ENCODE assay signal across 8 cellular contexts in genomic region chr7:148698397-148699023, GRCh38. TPM values are rescaled to one million over a fixed set of nuclear protein-coding genes. Genes with fewer than 3 reads are reported as not detected.
DNase-seq lines count a peak whose midpoint lies in the region; ATAC-seq, FAIRE-seq and TF ChIP-seq lines count a peak whose summit lies in the region.

Gene CUL1 (plus strand): TSS chr7:148698903. CDS start chr7:148730123, 31,220 bp downstream.

- peak within 1 kb of the TSS; percentile 98 for H3K4me3 Mint-ChIP-seq in glutamatergic neuron (ENCODE audit: unreplicated experiment)

- H3K4me1 Mint-ChIP-seq in glutamatergic neuron (ENCODE audit: low read depth, unreplicated experiment): peaks cover 35% of the 10 kb centered on the region

- peak in 1 of 2 donors; percentile 65 for TF ChIP-seq POLR2A in tibial nerve (IDR thresholded peaks at IDR 0.05)

- H3K27ac ChIP-seq in KOPT-K1 (ENCODE audit: low read depth, low read length, poor library complexity, severe bottlenecking) (peak within 1 kb of the TSS; percentile 79), SK-N-MC (peak within 1 kb of the TSS; percentile 90), pancreas (peak within 1 kb of the TSS; percentile 94 to 98 (median 96)), tibial nerve (peak within 1 kb of the TSS; percentile 93 to 99 (median 98))

- peak in 1 of 2 donors; percentile 82 for TF ChIP-seq EP300 in tibial nerve (IDR thresholded peaks at IDR 0.05)

- peaks cover 8% of the 10 kb centered on the region for H3K27me3 Mint-ChIP-seq in glutamatergic neuron (ENCODE audit: unreplicated experiment)

- ATAC-seq in GM21737 (IDR thresholded peaks at IDR 0.05; ENCODE audit: unreplicated experiment) (peak; percentile 60), pancreas (peak; percentile 87 to 90 (median 88))
- ATAC-seq in activated naive CD4-positive, alpha-beta T cell treated with anti-CD3 and anti-CD28 coated beads, Interleukin-2, amount 50 U/mL, for 72 hours: peak; percentile 71 to 72

- H3K36me3 Mint-ChIP-seq in activated naive CD4-positive, alpha-beta T cell treated with anti-CD3 and anti-CD28 coated beads, Interleukin-2, amount 50 U/mL, for 72 hours: peaks cover 19 to 27% of the 10 kb centered on the region in 2 donors
- peaks cover 6% of the 10 kb centered on the region for H3K36me3 Mint-ChIP-seq in glutamatergic neuron (ENCODE audit: unreplicated experiment)

- intact Hi-C loops in pancreas (cut with DNase I): no loop called here

- peak within 1 kb of the TSS; percentile 96 for H3K9ac ChIP-seq in SK-N-MC (ENCODE audit: insufficient read length)

- no peaks in the 10 kb centered on the region for H3K27me3 ChIP-seq in pancreas
- no peaks in the 10 kb centered on the region for H3K27me3 ChIP-seq in tibial nerve

- H3K9me3 ChIP-seq in KOPT-K1 (ENCODE audit: insufficient read depth, low read length, poor library complexity, severe bottlenecking): no peaks in the 10 kb centered on the region
- H3K9me3 ChIP-seq in SK-N-MC (ENCODE audit: low read depth, low read length): no peaks in the 10 kb centered on the region
- H3K9me3 ChIP-seq in pancreas: no peaks in the 10 kb centered on the region
- H3K9me3 ChIP-seq in tibial nerve: no peaks in the 10 kb centered on the region

- H3K27ac Mint-ChIP-seq in activated naive CD4-positive, alpha-beta T cell treated with anti-CD3 and anti-CD28 coated beads, Interleukin-2, amount 50 U/mL, for 72 hours: peak within 1 kb of the TSS; percentile 97 to 99
- peak within 1 kb of the TSS; percentile 95 for H3K27ac Mint-ChIP-seq in glutamatergic neuron (ENCODE audit: unreplicated experiment)

- H3K4me1 ChIP-seq in pancreas: peaks cover 17 to 24% (median 20%) of the 10 kb centered on the region in 3 donors
- peaks cover 0 to 45% (median 28%) of the 10 kb centered on the region in 4 donors for H3K4me1 ChIP-seq in tibial nerve

- DNase-seq in ELR (ENCODE audit: low read depth) (peak; percentile 76), SK-N-MC (ENCODE audit: low read depth, low spot score) (no peak), glutamatergic neuron (peak; percentile 87), pancreas (peak; percentile 86 to 94 (median 90)), tibial nerve (ENCODE audit: low spot score in 2 of 2) (peak; percentile 67 to 69)
- peak; percentile 78 to 87 for DNase-seq in activated naive CD4-positive, alpha-beta T cell treated with anti-CD3 and anti-CD28 coated beads, Interleukin-2, amount 50 U/mL, for 72 hours (ENCODE audit: low spot score in 2 of 2)

- H3K9me3 Mint-ChIP-seq in activated naive CD4-positive, alpha-beta T cell treated with anti-CD3 and anti-CD28 coated beads, Interleukin-2, amount 50 U/mL, for 72 hours: no peaks in the 10 kb centered on the region
- peaks cover 13% of the 10 kb centered on the region for H3K9me3 Mint-ChIP-seq in glutamatergic neuron (ENCODE audit: unreplicated experiment)

- 0% methylated on average over 43 to 84 of the region's 84 CpGs for WGBS in pancreas, 2 donors
- WGBS in tibial nerve, 2 donors: 1% methylated on average over 32 of the region's 84 CpGs; no CpG with 5 or more reads in 1 of the 2 donors

- H3K36me3 ChIP-seq in KOPT-K1 (ENCODE audit: insufficient read depth, low read length) (no peaks in the 10 kb centered on the region), SK-N-MC (ENCODE audit: insufficient read depth, low read length) (no peaks in the 10 kb centered on the region), pancreas (no peaks in the 10 kb centered on the region), tibial nerve (no peaks in the 10 kb centered on the region)

- peak within 1 kb of the TSS; percentile 91 for H3K4me3 ChIP-seq in SK-N-MC
- H3K4me3 ChIP-seq in pancreas: peak within 1 kb of the TSS; percentile 90 to 98 (median 96)
- H3K4me3 ChIP-seq in tibial nerve: peak within 1 kb of the TSS; percentile 78 to 90 (median 86)

- FAIRE-seq in pancreas (lab: Jason Lieb, UNC): no peak

- TF ChIP-seq CTCF in glutamatergic neuron (IDR thresholded peaks at IDR 0.05; ENCODE audit: partially characterized antibody, unreplicated experiment) (no peak), pancreas (IDR thresholded peaks at IDR 0.05) (no peak), tibial nerve (IDR thresholded peaks at IDR 0.05) (no peak)

RNA-seq across cellular contexts. Expression of gene CUL1, which starts in this region (rescaled TPM):
- 10 to 100 TPM; 52.1 to 80.0 TPM for total RNA-seq in activated naive CD4-positive, alpha-beta T cell treated with anti-CD3 and anti-CD28 coated beads, Interleukin-2, amount 50 U/mL, for 72 hours
- 65.0 TPM for total RNA-seq in glutamatergic neuron (ENCODE audit: unreplicated experiment)
- 10 to 100 TPM; 10.8 to 19.2 (median 12.9) TPM for total RNA-seq in pancreas
- polyA plus RNA-seq in pancreas: 10 to 100 TPM in 1 of 2 donors, 1 to 10 TPM in 1; 8.9 to 17.5 TPM
- 10 to 100 TPM; 37.1 to 45.9 (median 41.8) TPM for total RNA-seq in tibial nerve
